8 cellular contexts compared by ENCODE assay signal in genomic region chr9:136849960-136850865, GRCh38. TPM values are rescaled to one million over a fixed set of nuclear protein-coding genes. Genes with fewer than 3 reads are reported as not detected.
DNase-seq lines count a peak whose midpoint lies in the region; ATAC-seq, FAIRE-seq and TF ChIP-seq lines count a peak whose summit lies in the region.

No MANE protein-coding gene starts in this region.

- TF ChIP-seq CTCF in GM12865 (IDR thresholded peaks at IDR 0.05; ENCODE audit: insufficient read depth, low read depth, low read length, missing control alignments) (no peak), WERI-Rb-1 (IDR thresholded peaks at IDR 0.05; ENCODE audit: low read depth, low read length) (no peak), gastroesophageal sphincter (IDR thresholded peaks at IDR 0.05) (no peak), sigmoid colon (IDR thresholded peaks at IDR 0.05) (no peak)

- intact Hi-C loops in sigmoid colon (cut with DNase I): loop anchor here (2.0 to 10.0 kb wide), 2 partner anchors 15 to 185 kb away; partner anchors contain the start of gene FUT7

- DNase-seq in GM12865 (ENCODE audit: low read depth) (no peak), WERI-Rb-1 (no peak), sigmoid colon (no peak), GM19239 (ENCODE audit: insufficient read length, low spot score) (no peak), germinal center (ENCODE audit: low spot score) (no peak), SW 1271 (lab: John Stamatoyannopoulos, UW) (no peak)

- no peak for ATAC-seq in gastroesophageal sphincter
- ATAC-seq in HG03439 (IDR thresholded peaks at IDR 0.05; ENCODE audit: unreplicated experiment): no peak

- peak overlapping the region; percentile 70 for H3K4me3 ChIP-seq in GM12865 (ENCODE audit: low read depth, low read length)
- H3K4me3 ChIP-seq in WERI-Rb-1 (ENCODE audit: low read depth, low read length): peak overlapping the region; percentile 72
- H3K4me3 ChIP-seq in gastroesophageal sphincter: peak overlapping the region; percentile 35 to 77
- H3K4me3 ChIP-seq in sigmoid colon: peak overlapping the region; percentile 68 to 82 (median 70)

- no peaks in the 10 kb centered on the region for H3K27me3 ChIP-seq in WERI-Rb-1 (ENCODE audit: insufficient read depth, low read depth, severe bottlenecking)
- peaks cover 33% of the 10 kb centered on the region for H3K27me3 ChIP-seq in gastroesophageal sphincter
- H3K27me3 ChIP-seq in sigmoid colon: peaks cover 20 to 34% (median 33%) of the 10 kb centered on the region in 3 donors

- H3K36me3 ChIP-seq in WERI-Rb-1: peaks cover 41% of the 10 kb centered on the region
- H3K36me3 ChIP-seq in gastroesophageal sphincter: peaks cover 0 to 16% of the 10 kb centered on the region in 2 donors
- H3K36me3 ChIP-seq in sigmoid colon: peaks cover 0 to 6% (median 0%) of the 10 kb centered on the region in 4 donors

- WGBS in gastroesophageal sphincter (ENCODE audit: low coverage in 1 of 2), 2 donors: 42% methylated on average over 8 of the region's 43 CpGs; no CpG with 5 or more reads in 1 of the 2 donors
- 49 to 60% methylated on average over 43 of the region's 43 CpGs for WGBS in sigmoid colon, 2 donors

- H3K9me3 ChIP-seq in WERI-Rb-1 (ENCODE audit: severe bottlenecking): no peaks in the 10 kb centered on the region
- no peaks in the 10 kb centered on the region for H3K9me3 ChIP-seq in gastroesophageal sphincter
- H3K9me3 ChIP-seq in sigmoid colon: no peaks in the 10 kb centered on the region

- FAIRE-seq in GM19239 (lab: Jason Lieb, UNC): no peak

- TF ChIP-seq POLR2A in gastroesophageal sphincter (IDR thresholded peaks at IDR 0.05) (no peak), sigmoid colon (IDR thresholded peaks at IDR 0.05) (no peak)

- no peak for TF ChIP-seq EP300 in gastroesophageal sphincter (IDR thresholded peaks at IDR 0.05)
- TF ChIP-seq EP300 in sigmoid colon (IDR thresholded peaks at IDR 0.05): no peak

- peak overlapping the region; percentile 98 for H3K27ac ChIP-seq in WERI-Rb-1
- peak overlapping the region in 3 of 4 donors; percentile 91 to 96 (median 94) for H3K27ac ChIP-seq in gastroesophageal sphincter
- peak overlapping the region; percentile 87 to 93 (median 90) for H3K27ac ChIP-seq in sigmoid colon

- H3K4me1 ChIP-seq in gastroesophageal sphincter (peaks cover 0 to 59% (median 24%) of the 10 kb centered on the region in 3 donors), sigmoid colon (peaks cover 0 to 51% (median 48%) of the 10 kb centered on the region in 4 donors)

RNA-seq across cellular contexts. Expression of gene PHPT1, which starts 1.0 kb away (rescaled TPM):
- total RNA-seq in gastroesophageal sphincter: 10 to 100 TPM; 33.7 to 63.5 (median 43.7) TPM
- 10 to 100 TPM; 39.0 to 73.1 (median 56.4) TPM for total RNA-seq in sigmoid colon
- 100 to 1,000 TPM; 109 to 144 (median 120) TPM for polyA plus RNA-seq in sigmoid colon

RNA-seq across cellular contexts. Expression of gene MAMDC4, which starts 1.9 kb away (rescaled TPM):
- total RNA-seq in gastroesophageal sphincter: 1 to 10 TPM; 1.0 to 2.2 (median 1.8) TPM
- total RNA-seq in sigmoid colon: 1 to 10 TPM in 2 of 4 donors, under 1 TPM in 2; 0.71 to 2.8 (median 1.8) TPM
- 10 to 100 TPM in 1 of 3 donors, 1 to 10 TPM in 2; 1.6 to 25.3 (median 2.4) TPM for polyA plus RNA-seq in sigmoid colon

RNA-seq across cellular contexts. Expression of gene AJM1, which starts 7.9 kb away (rescaled TPM):
- total RNA-seq in gastroesophageal sphincter (10 to 100 TPM in 1 of 4 donors, 1 to 10 TPM in 3; 2.5 to 10.9 (median 5.7) TPM), sigmoid colon (1 to 10 TPM in 3 of 4 donors, under 1 TPM in 1; 0.82 to 8.6 (median 5.2) TPM)
- polyA plus RNA-seq in sigmoid colon: 1 to 10 TPM in 2 of 3 donors, under 1 TPM in 1; 0.46 to 6.7 (median 1.8) TPM

RNA-seq across cellular contexts. Expression of gene EDF1, which starts 15.9 kb away (rescaled TPM):
- total RNA-seq in gastroesophageal sphincter (100 to 1,000 TPM; 283 to 353 (median 323) TPM), sigmoid colon (100 to 1,000 TPM; 261 to 303 (median 281) TPM)
- polyA plus RNA-seq in sigmoid colon: 100 to 1,000 TPM; 541 to 755 (median 730) TPM

RNA-seq across cellular contexts. Expression of gene TRAF2, which starts 36.1 kb away (rescaled TPM):
- total RNA-seq in gastroesophageal sphincter (10 to 100 TPM in 2 of 4 donors, 1 to 10 TPM in 2; 3.8 to 17.1 (median 11.1) TPM), sigmoid colon (1 to 10 TPM; 1.8 to 5.5 (median 3.9) TPM)
- polyA plus RNA-seq in sigmoid colon: 10 to 100 TPM; 13.2 to 21.9 (median 13.9) TPM
